ENCODE assay signal across 1 cellular context in the genomic region with DNA sequence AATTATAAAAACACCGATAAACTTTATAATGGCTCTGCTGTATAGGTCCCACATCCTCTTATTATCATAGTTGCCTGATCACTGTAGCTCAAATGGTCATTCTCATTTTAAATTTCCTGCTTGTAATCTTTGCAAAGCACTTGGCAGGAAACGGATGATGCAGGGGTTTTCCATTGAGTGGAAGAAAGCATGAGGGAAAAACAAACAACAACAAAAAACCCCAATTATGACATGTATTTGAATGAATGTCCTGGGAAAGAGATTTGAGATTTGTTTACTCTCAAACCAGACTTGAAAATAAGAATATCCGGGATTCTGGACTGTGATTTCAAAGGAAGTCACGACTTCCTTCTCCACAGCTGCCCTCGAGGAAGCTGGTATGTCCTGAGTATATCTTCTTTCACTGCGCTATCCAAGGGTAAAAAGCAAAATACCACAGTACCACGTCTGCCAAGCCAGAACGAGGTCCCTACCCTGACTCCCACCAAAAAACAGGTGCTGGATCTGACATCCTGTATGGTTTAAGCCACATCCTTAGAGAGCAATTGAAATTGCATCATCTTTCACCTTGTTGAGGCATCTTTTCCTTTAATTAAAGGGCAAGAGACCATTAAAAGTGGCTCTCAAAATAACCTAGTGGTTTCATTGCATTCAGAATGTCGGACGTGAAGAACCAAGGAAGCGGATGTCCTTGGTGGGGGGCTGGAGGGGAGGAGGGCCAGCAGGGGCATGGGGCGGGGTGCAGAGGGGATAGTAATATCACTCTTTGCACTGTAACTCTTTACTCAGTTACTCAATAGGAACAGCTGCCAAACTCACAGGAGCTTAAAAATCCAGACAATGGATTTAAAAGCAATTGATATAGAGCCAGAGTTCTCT.
TF ChIP-seq lines count a peak whose summit lies in the region.

No MANE protein-coding gene starts in this region.

TF ChIP-seq in GM12878, 131 proteins besides CTCF, POLR2A, EP300 and RAD21 (continued from another document):
- TF ChIP-seq, protein P1, sequence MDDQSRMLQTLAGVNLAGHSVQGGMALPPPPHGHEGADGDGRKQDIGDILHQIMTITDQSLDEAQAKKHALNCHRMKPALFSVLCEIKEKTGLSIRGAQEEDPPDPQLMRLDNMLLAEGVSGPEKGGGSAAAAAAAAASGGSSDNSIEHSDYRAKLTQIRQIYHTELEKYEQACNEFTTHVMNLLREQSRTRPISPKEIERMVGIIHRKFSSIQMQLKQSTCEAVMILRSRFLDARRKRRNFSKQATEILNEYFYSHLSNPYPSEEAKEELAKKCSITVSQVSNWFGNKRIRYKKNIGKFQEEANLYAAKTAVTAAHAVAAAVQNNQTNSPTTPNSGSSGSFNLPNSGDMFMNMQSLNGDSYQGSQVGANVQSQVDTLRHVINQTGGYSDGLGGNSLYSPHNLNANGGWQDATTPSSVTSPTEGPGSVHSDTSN (IDR thresholded peaks at IDR 0.05; ENCODE audit: insufficient replicate concordance, low read depth, low read length) = no peak
- TF ChIP-seq ETV6 (conservative IDR thresholded peaks at IDR 0.05 in 1 of 2, IDR thresholded peaks at IDR 0.05 in 1 of 2; ENCODE audit: borderline replicate concordance in 1 of 2, low read depth in 1 of 2) (peak in 1 of 2 experiments; percentile 76; a peak in 2 of 4 replicates), STAT1 (conservative IDR thresholded peaks at IDR 0.05) (no peak), SPI1 (IDR thresholded peaks at IDR 0.05; ENCODE audit: borderline replicate concordance, insufficient read depth, low read depth, low read length) (peak; percentile 41; the same call in 1 of the 2 replicates), MTA2 (IDR thresholded peaks at IDR 0.05; ENCODE audit: low read depth) (peak; percentile 28; the same call in 1 of the 2 replicates), PAX8 (IDR thresholded peaks at IDR 0.05) (no peak), CHD4 (IDR thresholded peaks at IDR 0.05) (no peak), WRNIP1 (IDR thresholded peaks at IDR 0.05; ENCODE audit: borderline replicate concordance, low read depth, low read length) (no peak), EED (IDR thresholded peaks at IDR 0.05; ENCODE audit: low read depth) (peak; percentile 78), SUZ12 (IDR thresholded peaks at IDR 0.05; ENCODE audit: unreplicated experiment) (no peak), POLR2AphosphoS2 (IDR thresholded peaks at IDR 0.05; ENCODE audit: low read depth, low read length) (no peak), BRCA1 (IDR thresholded peaks at IDR 0.05; ENCODE audit: low read depth, low read length) (no peak), CEBPB (IDR thresholded peaks at IDR 0.05; ENCODE audit: borderline replicate concordance in 1 of 2, low read depth in 2 of 2, low read length in 2 of 2) (peak in 1 of 2 experiments; percentile 91; a peak in 2 of 4 replicates), POLR2AphosphoS5 (IDR thresholded peaks at IDR 0.05; ENCODE audit: low read length) (0 out of 2 replicates have a peak, but pooled peaks have one; percentile 53), CBFB (IDR thresholded peaks at IDR 0.05; ENCODE audit: low read depth) (peak; percentile 35; the same call in 1 of the 2 replicates), RELA (IDR thresholded peaks at IDR 0.05; ENCODE audit: borderline replicate concordance, partially characterized antibody) (peak; percentile 45), YBX1 (IDR thresholded peaks at IDR 0.05) (no peak), TBL1XR1 (IDR thresholded peaks at IDR 0.05; ENCODE audit: low read depth, low read length) (no peak), TCF7 (IDR thresholded peaks at IDR 0.05; ENCODE audit: borderline replicate concordance) (no peak), ZSCAN29 (IDR thresholded peaks at IDR 0.05) (no peak), CREB1 (IDR thresholded peaks at IDR 0.05; ENCODE audit: low read depth) (0 out of 2 replicates have a peak, but pooled peaks have one; percentile 16), FOS (IDR thresholded peaks at IDR 0.05; ENCODE audit: borderline replicate concordance, extremely low read depth, insufficient read length) (no peak), RB1 (IDR thresholded peaks at IDR 0.05; ENCODE audit: borderline replicate concordance) (no peak), ZNF384 (IDR thresholded peaks at IDR 0.05; ENCODE audit: borderline replicate concordance, low read depth, low read length) (no peak), IKZF2 (IDR thresholded peaks at IDR 0.05) (peak; percentile 76 to 78; a peak in 3 of 4 replicates), ZZZ3 (IDR thresholded peaks at IDR 0.05; ENCODE audit: control insufficient read depth, insufficient read length, low read depth) (no peak)
- TF ChIP-seq, protein P2, sequence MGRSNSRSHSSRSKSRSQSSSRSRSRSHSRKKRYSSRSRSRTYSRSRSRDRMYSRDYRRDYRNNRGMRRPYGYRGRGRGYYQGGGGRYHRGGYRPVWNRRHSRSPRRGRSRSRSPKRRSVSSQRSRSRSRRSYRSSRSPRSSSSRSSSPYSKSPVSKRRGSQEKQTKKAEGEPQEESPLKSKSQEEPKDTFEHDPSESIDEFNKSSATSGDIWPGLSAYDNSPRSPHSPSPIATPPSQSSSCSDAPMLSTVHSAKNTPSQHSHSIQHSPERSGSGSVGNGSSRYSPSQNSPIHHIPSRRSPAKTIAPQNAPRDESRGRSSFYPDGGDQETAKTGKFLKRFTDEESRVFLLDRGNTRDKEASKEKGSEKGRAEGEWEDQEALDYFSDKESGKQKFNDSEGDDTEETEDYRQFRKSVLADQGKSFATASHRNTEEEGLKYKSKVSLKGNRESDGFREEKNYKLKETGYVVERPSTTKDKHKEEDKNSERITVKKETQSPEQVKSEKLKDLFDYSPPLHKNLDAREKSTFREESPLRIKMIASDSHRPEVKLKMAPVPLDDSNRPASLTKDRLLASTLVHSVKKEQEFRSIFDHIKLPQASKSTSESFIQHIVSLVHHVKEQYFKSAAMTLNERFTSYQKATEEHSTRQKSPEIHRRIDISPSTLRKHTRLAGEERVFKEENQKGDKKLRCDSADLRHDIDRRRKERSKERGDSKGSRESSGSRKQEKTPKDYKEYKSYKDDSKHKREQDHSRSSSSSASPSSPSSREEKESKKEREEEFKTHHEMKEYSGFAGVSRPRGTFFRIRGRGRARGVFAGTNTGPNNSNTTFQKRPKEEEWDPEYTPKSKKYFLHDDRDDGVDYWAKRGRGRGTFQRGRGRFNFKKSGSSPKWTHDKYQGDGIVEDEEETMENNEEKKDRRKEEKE (IDR thresholded peaks at IDR 0.05) = no peak
- TF ChIP-seq, protein P3, sequence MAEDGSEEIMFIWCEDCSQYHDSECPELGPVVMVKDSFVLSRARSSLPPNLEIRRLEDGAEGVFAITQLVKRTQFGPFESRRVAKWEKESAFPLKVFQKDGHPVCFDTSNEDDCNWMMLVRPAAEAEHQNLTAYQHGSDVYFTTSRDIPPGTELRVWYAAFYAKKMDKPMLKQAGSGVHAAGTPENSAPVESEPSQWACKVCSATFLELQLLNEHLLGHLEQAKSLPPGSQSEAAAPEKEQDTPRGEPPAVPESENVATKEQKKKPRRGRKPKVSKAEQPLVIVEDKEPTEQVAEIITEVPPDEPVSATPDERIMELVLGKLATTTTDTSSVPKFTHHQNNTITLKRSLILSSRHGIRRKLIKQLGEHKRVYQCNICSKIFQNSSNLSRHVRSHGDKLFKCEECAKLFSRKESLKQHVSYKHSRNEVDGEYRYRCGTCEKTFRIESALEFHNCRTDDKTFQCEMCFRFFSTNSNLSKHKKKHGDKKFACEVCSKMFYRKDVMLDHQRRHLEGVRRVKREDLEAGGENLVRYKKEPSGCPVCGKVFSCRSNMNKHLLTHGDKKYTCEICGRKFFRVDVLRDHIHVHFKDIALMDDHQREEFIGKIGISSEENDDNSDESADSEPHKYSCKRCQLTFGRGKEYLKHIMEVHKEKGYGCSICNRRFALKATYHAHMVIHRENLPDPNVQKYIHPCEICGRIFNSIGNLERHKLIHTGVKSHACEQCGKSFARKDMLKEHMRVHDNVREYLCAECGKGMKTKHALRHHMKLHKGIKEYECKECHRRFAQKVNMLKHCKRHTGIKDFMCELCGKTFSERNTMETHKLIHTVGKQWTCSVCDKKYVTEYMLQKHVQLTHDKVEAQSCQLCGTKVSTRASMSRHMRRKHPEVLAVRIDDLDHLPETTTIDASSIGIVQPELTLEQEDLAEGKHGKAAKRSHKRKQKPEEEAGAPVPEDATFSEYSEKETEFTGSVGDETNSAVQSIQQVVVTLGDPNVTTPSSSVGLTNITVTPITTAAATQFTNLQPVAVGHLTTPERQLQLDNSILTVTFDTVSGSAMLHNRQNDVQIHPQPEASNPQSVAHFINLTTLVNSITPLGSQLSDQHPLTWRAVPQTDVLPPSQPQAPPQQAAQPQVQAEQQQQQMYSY (CRISPR knock-in tag; IDR thresholded peaks at IDR 0.05) = no peak
- TF ChIP-seq, protein P4, sequence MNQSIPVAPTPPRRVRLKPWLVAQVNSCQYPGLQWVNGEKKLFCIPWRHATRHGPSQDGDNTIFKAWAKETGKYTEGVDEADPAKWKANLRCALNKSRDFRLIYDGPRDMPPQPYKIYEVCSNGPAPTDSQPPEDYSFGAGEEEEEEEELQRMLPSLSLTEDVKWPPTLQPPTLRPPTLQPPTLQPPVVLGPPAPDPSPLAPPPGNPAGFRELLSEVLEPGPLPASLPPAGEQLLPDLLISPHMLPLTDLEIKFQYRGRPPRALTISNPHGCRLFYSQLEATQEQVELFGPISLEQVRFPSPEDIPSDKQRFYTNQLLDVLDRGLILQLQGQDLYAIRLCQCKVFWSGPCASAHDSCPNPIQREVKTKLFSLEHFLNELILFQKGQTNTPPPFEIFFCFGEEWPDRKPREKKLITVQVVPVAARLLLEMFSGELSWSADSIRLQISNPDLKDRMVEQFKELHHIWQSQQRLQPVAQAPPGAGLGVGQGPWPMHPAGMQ (IDR thresholded peaks at IDR 0.05; ENCODE audit: borderline replicate concordance) = no peak
- TF ChIP-seq, protein P5, sequence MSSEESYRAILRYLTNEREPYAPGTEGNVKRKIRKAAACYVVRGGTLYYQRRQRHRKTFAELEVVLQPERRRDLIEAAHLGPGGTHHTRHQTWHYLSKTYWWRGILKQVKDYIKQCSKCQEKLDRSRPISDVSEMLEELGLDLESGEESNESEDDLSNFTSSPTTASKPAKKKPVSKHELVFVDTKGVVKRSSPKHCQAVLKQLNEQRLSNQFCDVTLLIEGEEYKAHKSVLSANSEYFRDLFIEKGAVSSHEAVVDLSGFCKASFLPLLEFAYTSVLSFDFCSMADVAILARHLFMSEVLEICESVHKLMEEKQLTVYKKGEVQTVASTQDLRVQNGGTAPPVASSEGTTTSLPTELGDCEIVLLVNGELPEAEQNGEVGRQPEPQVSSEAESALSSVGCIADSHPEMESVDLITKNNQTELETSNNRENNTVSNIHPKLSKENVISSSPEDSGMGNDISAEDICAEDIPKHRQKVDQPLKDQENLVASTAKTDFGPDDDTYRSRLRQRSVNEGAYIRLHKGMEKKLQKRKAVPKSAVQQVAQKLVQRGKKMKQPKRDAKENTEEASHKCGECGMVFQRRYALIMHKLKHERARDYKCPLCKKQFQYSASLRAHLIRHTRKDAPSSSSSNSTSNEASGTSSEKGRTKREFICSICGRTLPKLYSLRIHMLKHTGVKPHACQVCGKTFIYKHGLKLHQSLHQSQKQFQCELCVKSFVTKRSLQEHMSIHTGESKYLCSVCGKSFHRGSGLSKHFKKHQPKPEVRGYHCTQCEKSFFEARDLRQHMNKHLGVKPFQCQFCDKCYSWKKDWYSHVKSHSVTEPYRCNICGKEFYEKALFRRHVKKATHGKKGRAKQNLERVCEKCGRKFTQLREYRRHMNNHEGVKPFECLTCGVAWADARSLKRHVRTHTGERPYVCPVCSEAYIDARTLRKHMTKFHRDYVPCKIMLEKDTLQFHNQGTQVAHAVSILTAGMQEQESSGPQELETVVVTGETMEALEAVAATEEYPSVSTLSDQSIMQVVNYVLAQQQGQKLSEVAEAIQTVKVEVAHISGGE (CRISPR knock-in tag; IDR thresholded peaks at IDR 0.05) = no peak
